In the genomic region with DNA sequence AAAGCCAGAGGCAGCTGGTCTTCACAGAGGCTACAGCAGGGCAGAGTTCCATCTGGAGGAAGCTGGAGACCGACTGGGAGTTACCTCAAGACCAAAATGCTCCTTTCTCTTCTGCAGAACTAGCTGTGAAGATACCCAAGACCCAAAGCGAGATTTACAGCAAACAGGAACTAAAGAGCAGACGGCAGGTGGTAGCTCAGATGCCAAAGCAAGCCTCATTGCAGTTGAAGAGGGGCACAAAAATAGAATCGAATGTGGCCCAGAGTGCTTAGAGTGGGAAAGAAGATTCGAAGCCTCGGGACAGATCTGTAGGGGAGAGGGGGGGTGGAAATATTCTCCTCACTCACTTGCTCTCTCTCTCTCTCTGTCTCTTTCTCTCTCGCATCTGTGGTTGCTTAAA, we compare ENCODE assay signal across 25 cellular contexts.
DNase-seq lines count a peak whose midpoint lies in the region; ATAC-seq, FAIRE-seq and TF ChIP-seq lines count a peak whose summit lies in the region.
"Had no signal": no experiment of that assay in that cellular context is flagged by ENCODE, and none has a peak within 500 bp of the region (broad histone marks: within the 10 kb centered on the region; RNA-seq: fewer than 3 reads in every experiment).

No MANE protein-coding gene starts in this region.

- H3K4me1 Mint-ChIP-seq in Caco-2 (ENCODE audit: low read depth, unreplicated experiment): peaks cover 35% of the 10 kb centered on the region

- H3K4me3 ChIP-seq in Caco-2 (ENCODE audit: low read depth, low read length) (no peak overlapping the region), OCI-LY7 (ENCODE audit: low read depth, low read length, poor library complexity, severe bottlenecking) (peak overlapping the region; percentile 29), mesendoderm (ENCODE audit: low read length) (no peak overlapping the region), H7 (ENCODE audit: insufficient read depth, low read depth, low read length) (no peak overlapping the region)
- H3K4me3 ChIP-seq: transverse colon had no signal

- intact Hi-C loops in Caco-2 (cut with micrococcal nuclease; ENCODE audit: unreplicated experiment) (no loop called here), OCI-LY7 (cut with micrococcal nuclease; ENCODE audit: unreplicated experiment) (loop anchor here (5.0 to 10.0 kb wide), 3 partner anchors 436 to 1246 kb away; a partner anchor contains a TSS)

- ATAC-seq in HG02623 (IDR thresholded peaks at IDR 0.05; ENCODE audit: unreplicated experiment) (peak; percentile 58), HG02763 (IDR thresholded peaks at IDR 0.05; ENCODE audit: unreplicated experiment) (no peak), HG03521 (IDR thresholded peaks at IDR 0.05; ENCODE audit: unreplicated experiment) (no peak)
- ATAC-seq: activated T-cell treated with anti-CD3 and anti-CD28 coated beads, Interleukin-2, amount 50 U/mL, for 72 hours had no signal

- H3K9me3 ChIP-seq in Caco-2 (no peaks in the 10 kb centered on the region), OCI-LY7 (ENCODE audit: low read length) (no peaks in the 10 kb centered on the region)
- H3K9me3 ChIP-seq: transverse colon had no signal

- peak overlapping the region; percentile 82 for H3K4me2 ChIP-seq in OCI-LY7 (ENCODE audit: low read length)
- H3K4me2 ChIP-seq in mesendoderm (ENCODE audit: low read length): no peak overlapping the region

- H2AK5ac ChIP-seq in mesendoderm (ENCODE audit: low read length): peak overlapping the region; percentile 61

- H3K36me3 ChIP-seq in Caco-2 (ENCODE audit: control insufficient read depth, insufficient read depth, low read length): no peaks in the 10 kb centered on the region
- no peaks in the 10 kb centered on the region; the same call in 1 of the 2 replicates for H3K36me3 ChIP-seq in OCI-LY7 (ENCODE audit: insufficient read depth, low read length)
- no peaks in the 10 kb centered on the region for H3K36me3 ChIP-seq in mesendoderm (ENCODE audit: control insufficient read depth, insufficient read depth, low read length)
- no peaks in the 10 kb centered on the region for H3K36me3 ChIP-seq in H7 (replicated peaks; ENCODE audit: control insufficient read depth, insufficient read depth, low read length)
- H3K36me3 ChIP-seq: transverse colon had no signal

- H3K27ac Mint-ChIP-seq in Caco-2 (ENCODE audit: unreplicated experiment): peak overlapping the region; percentile 83
- H3K27ac Mint-ChIP-seq: activated T-cell treated with anti-CD3 and anti-CD28 coated beads, Interleukin-2, amount 50 U/mL, for 72 hours; CD14-positive monocyte; stimulated activated naive CD8-positive, alpha-beta T cell treated with anti-CD3 and anti-CD28 coated beads, Interleukin-15, Interleukin-2, amounts not matched to agents 100 ng/mL and 50 ng/mL, for 24 hours had no signal

- TF ChIP-seq CTCF in Caco-2 (IDR thresholded peaks at IDR 0.05; ENCODE audit: insufficient read depth in 1 of 2, low read depth in 1 of 2, low read length in 1 of 2, severe bottlenecking in 1 of 2, unreplicated experiment in 1 of 2): no peak
- no peak for TF ChIP-seq CTCF in OCI-LY7 (conservative IDR thresholded peaks at IDR 0.05; ENCODE audit: low read length)

- H3K56ac ChIP-seq in mesendoderm (ENCODE audit: low read length): peak overlapping the region; percentile 31

- no peak overlapping the region for H3K4ac ChIP-seq in mesendoderm (ENCODE audit: low read depth, low read length)

- peak overlapping the region; percentile 92 for H2AFZ ChIP-seq in OCI-LY7 (ENCODE audit: low read length)

- H3K27me3 ChIP-seq in Caco-2 (replicated peaks; ENCODE audit: control insufficient read depth, insufficient read depth, low read length): no peaks in the 10 kb centered on the region
- no peaks in the 10 kb centered on the region for H3K27me3 ChIP-seq in mesendoderm (ENCODE audit: insufficient read depth, low read length, poor library complexity)
- H3K27me3 ChIP-seq in H7 (ENCODE audit: control insufficient read depth, insufficient read depth, low read length): no peaks in the 10 kb centered on the region
- H3K27me3 ChIP-seq: transverse colon had no signal

- H3K9me2 ChIP-seq in OCI-LY7 (ENCODE audit: insufficient read depth, low read length): no peaks in the 10 kb centered on the region

- no peak overlapping the region for H3K4me3 Mint-ChIP-seq in Caco-2 (ENCODE audit: unreplicated experiment)
- H3K4me3 Mint-ChIP-seq: activated T-cell treated with anti-CD3 and anti-CD28 coated beads, Interleukin-2, amount 50 U/mL, for 72 hours; CD14-positive monocyte; H9; stimulated activated naive CD8-positive, alpha-beta T cell treated with anti-CD3 and anti-CD28 coated beads, Interleukin-15, Interleukin-2, amounts not matched to agents 100 ng/mL and 50 ng/mL, for 24 hours had no signal

- H3K23ac ChIP-seq in mesendoderm (ENCODE audit: low read length): no peak overlapping the region

- DNase-seq in Caco-2: no peak
- DNase-seq in OCI-LY7 (ENCODE audit: low spot score): peak; percentile 82
- DNase-seq in mesendoderm: no peak
- DNase-seq in H7: no peak
- no peak for DNase-seq in GM12891 (ENCODE audit: insufficient read length, low spot score)
- DNase-seq: activated CD4-positive, alpha-beta T cell treated with anti-CD3 and anti-CD28 coated beads for 4 hours; activated naive CD4-positive, alpha-beta T cell treated with anti-CD3 and anti-CD28 coated beads, Interleukin-2, amount 50 U/mL, for 16 hours; activated T-cell treated with anti-CD3 and anti-CD28 coated beads, Interleukin-2, amount 50 U/mL, for 72 hours; aorta; cerebellar nuclear complex; foreskin melanocyte; GF-D8; H9; Kasumi-1; NCI-H1436; NCI-H446 treated with DMSO at 0.1 percent for 48 hours; posterior cingulate gyrus; stimulated activated CD4-positive, alpha-beta T cell treated with anti-CD3 and anti-CD28 coated beads, Interleukin-2, amount 100 ng/mL, for 24 hours; transverse colon had no signal

- no peak overlapping the region for H2BK5ac ChIP-seq in mesendoderm (ENCODE audit: low read length)

- WGBS in mesendoderm (ENCODE audit: extremely low coverage, insufficient coverage, low lambda C conversion rate): no CpG with 5 or more reads among the region's 7 CpGs

- no peak overlapping the region for H2BK120ac ChIP-seq in mesendoderm (ENCODE audit: low read depth, low read length)

- no peaks in the 10 kb centered on the region for H3K79me2 ChIP-seq in OCI-LY7 (ENCODE audit: insufficient read depth, low read depth, low read length)
- no peaks in the 10 kb centered on the region for H3K79me2 ChIP-seq in mesendoderm (ENCODE audit: control insufficient read depth, insufficient read depth, low read length)

- CTCF ChIA-PET in Caco-2 (lab: Charles Lee) (no interaction called here), OCI-LY7 (lab: Charles Lee; ENCODE audit: unreplicated experiment) (no interaction called here)

- peaks cover 30% of the 10 kb centered on the region for H3K4me1 ChIP-seq in Caco-2
- H3K4me1 ChIP-seq in OCI-LY7 (ENCODE audit: insufficient read depth, low read length, poor library complexity, severe bottlenecking): peaks cover 83% of the 10 kb centered on the region
- H3K4me1 ChIP-seq in mesendoderm (ENCODE audit: control insufficient read depth, low read depth, low read length): peaks cover 28% of the 10 kb centered on the region

- H2BK15ac ChIP-seq in mesendoderm (replicated peaks; ENCODE audit: low read depth): no peak overlapping the region

- no peaks in the 10 kb centered on the region for H3K79me1 ChIP-seq in mesendoderm (ENCODE audit: low read length)

- H3K9ac ChIP-seq in mesendoderm (ENCODE audit: low read length): no peak overlapping the region

- POLR2A ChIA-PET in Caco-2 (lab: Charles Lee) (no interaction called here), OCI-LY7 (lab: Charles Lee) (interaction anchor here (0.8 to 1.4 kb wide), 4 partner anchors 8 to 138 kb away, joined by 3 to 5 read pairs (median 4); no protein-coding TSS in a partner anchor)

- H3K18ac ChIP-seq in mesendoderm (ENCODE audit: low read length): no peak overlapping the region

- H4K5ac ChIP-seq in mesendoderm (ENCODE audit: low read length): no peak overlapping the region

- no peak for FAIRE-seq in GM12891 (lab: Jason Lieb, UNC)
- FAIRE-seq: HTR-8/SVneo had no signal

- H3K27ac ChIP-seq in OCI-LY7 (ENCODE audit: low read depth, low read length, poor library complexity, severe bottlenecking) (peak overlapping the region; percentile 91), mesendoderm (ENCODE audit: low read depth, low read length) (no peak overlapping the region)
- H3K27ac ChIP-seq: transverse colon had no signal

- no peaks in the 10 kb centered on the region for H4K20me1 ChIP-seq in OCI-LY7 (ENCODE audit: insufficient read depth, low read length)

- TF ChIP-seq POLR2A in GM12891 (IDR thresholded peaks at IDR 0.05; ENCODE audit: low read depth, low read length): no peak

- no peaks in the 10 kb centered on the region for H3K27me3 Mint-ChIP-seq in Caco-2 (ENCODE audit: insufficient read depth, unreplicated experiment)
- H3K27me3 Mint-ChIP-seq: stimulated activated naive CD8-positive, alpha-beta T cell treated with anti-CD3 and anti-CD28 coated beads, Interleukin-15, Interleukin-2, amounts not matched to agents 100 ng/mL and 50 ng/mL, for 24 hours had no signal

- H4K8ac ChIP-seq in mesendoderm (ENCODE audit: low read depth, low read length): no peak overlapping the region

- H3K36me3 Mint-ChIP-seq in Caco-2 (ENCODE audit: insufficient read depth, unreplicated experiment): no peaks in the 10 kb centered on the region
- H3K36me3 Mint-ChIP-seq: CD14-positive monocyte had no signal

- BruUV-seq in Caco-2 (replicated peaks; lab: Mats Ljungman, UMichigan): no TSS peak
- BruUV-seq in OCI-LY7 (replicated peaks; lab: Mats Ljungman, UMichigan): no TSS peak

- H3K9me3 Mint-ChIP-seq in Caco-2 (ENCODE audit: unreplicated experiment): no peaks in the 10 kb centered on the region
- H3K9me3 Mint-ChIP-seq: H9; stimulated activated naive CD8-positive, alpha-beta T cell treated with anti-CD3 and anti-CD28 coated beads, Interleukin-15, Interleukin-2, amounts not matched to agents 100 ng/mL and 50 ng/mL, for 24 hours had no signal

TF ChIP-seq in GM12891, 5 proteins besides CTCF, POLR2A, EP300 and RAD21:
- no peak for TF ChIP-seq TAF1 (IDR thresholded peaks at IDR 0.05; ENCODE audit: low read depth, low read length)
- TF ChIP-seq POLR2AphosphoS5 (IDR thresholded peaks at IDR 0.05; ENCODE audit: low read depth, low read length): no peak
- TF ChIP-seq PAX5 (IDR thresholded peaks at IDR 0.05; ENCODE audit: insufficient read depth, low read length, severe bottlenecking): no peak
- TF ChIP-seq SPI1 (IDR thresholded peaks at IDR 0.05; ENCODE audit: low read depth, low read length): no peak
- TF ChIP-seq POU2F2 (IDR thresholded peaks at IDR 0.05; ENCODE audit: low read depth, low read length): no peak
